Comparison of ENCODE assay signal across 1 cellular context in the genomic region with DNA sequence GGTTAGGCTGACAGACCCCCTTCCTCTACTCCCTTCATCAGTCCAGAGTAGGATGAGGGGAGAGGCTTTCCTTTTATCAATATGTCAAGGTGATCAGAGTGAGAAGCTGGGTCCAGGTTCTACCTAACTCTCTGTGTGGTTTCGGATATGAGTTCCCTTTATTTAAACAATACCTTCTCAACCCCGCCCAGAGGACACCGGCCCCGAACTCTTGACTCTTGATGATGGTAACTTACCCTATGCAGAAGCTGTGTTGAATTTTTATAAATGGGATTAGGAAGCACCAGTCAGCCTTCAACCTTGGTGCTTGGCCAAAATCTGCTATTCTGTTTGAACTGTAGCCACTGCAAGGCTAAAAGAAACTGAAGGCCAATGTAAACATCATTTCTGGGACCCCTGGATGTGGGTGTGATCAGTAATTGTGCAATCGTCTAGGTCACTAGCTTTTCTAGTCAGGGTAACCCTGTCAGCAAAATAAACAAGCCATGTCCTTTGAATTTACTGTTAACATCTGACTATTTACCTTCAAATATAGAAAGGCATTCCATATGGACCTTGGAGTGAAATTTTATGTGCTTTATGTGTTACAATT.
TF ChIP-seq lines count a peak whose summit lies in the region.

No MANE protein-coding gene starts in this region.

TF ChIP-seq in HepG2, 621 proteins besides CTCF, POLR2A, EP300 and RAD21 (continued from another document and continues in another):
- TF ChIP-seq, protein P1, sequence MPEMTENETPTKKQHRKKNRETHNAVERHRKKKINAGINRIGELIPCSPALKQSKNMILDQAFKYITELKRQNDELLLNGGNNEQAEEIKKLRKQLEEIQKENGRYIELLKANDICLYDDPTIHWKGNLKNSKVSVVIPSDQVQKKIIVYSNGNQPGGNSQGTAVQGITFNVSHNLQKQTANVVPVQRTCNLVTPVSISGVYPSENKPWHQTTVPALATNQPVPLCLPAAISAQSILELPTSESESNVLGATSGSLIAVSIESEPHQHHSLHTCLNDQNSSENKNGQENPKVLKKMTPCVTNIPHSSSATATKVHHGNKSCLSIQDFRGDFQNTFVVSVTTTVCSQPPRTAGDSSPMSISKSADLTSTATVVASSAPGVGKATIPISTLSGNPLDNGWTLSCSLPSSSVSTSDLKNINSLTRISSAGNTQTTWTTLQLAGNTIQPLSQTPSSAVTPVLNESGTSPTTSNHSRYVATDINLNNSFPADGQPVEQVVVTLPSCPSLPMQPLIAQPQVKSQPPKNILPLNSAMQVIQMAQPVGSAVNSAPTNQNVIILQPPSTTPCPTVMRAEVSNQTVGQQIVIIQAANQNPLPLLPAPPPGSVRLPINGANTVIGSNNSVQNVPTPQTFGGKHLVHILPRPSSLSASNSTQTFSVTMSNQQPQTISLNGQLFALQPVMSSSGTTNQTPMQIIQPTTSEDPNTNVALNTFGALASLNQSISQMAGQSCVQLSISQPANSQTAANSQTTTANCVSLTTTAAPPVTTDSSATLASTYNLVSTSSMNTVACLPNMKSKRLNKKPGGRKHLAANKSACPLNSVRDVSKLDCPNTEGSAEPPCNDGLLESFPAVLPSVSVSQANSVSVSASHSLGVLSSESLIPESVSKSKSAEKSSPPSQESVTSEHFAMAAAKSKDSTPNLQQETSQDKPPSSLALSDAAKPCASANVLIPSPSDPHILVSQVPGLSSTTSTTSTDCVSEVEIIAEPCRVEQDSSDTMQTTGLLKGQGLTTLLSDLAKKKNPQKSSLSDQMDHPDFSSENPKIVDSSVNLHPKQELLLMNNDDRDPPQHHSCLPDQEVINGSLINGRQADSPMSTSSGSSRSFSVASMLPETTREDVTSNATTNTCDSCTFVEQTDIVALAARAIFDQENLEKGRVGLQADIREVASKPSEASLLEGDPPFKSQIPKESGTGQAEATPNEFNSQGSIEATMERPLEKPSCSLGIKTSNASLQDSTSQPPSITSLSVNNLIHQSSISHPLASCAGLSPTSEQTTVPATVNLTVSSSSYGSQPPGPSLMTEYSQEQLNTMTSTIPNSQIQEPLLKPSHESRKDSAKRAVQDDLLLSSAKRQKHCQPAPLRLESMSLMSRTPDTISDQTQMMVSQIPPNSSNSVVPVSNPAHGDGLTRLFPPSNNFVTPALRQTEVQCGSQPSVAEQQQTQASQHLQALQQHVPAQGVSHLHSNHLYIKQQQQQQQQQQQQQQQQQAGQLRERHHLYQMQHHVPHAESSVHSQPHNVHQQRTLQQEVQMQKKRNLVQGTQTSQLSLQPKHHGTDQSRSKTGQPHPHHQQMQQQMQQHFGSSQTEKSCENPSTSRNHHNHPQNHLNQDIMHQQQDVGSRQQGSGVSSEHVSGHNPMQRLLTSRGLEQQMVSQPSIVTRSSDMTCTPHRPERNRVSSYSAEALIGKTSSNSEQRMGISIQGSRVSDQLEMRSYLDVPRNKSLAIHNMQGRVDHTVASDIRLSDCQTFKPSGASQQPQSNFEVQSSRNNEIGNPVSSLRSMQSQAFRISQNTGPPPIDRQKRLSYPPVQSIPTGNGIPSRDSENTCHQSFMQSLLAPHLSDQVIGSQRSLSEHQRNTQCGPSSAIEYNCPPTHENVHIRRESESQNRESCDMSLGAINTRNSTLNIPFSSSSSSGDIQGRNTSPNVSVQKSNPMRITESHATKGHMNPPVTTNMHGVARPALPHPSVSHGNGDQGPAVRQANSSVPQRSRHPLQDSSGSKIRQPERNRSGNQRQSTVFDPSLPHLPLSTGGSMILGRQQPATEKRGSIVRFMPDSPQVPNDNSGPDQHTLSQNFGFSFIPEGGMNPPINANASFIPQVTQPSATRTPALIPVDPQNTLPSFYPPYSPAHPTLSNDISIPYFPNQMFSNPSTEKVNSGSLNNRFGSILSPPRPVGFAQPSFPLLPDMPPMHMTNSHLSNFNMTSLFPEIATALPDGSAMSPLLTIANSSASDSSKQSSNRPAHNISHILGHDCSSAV (CRISPR knock-in tag; IDR thresholded peaks at IDR 0.05; ENCODE audit: borderline replicate concordance): no peak
- TF ChIP-seq TCF7 (IDR thresholded peaks at IDR 0.05; ENCODE audit: low read depth) (peak; percentile 84), ZBTB25 (CRISPR knock-in tag; IDR thresholded peaks at IDR 0.05) (peak; percentile 66; the same call in 1 of the 2 replicates), MYC (CRISPR knock-in tag; IDR thresholded peaks at IDR 0.05; ENCODE audit: borderline replicate concordance) (no peak), NFKB2 (CRISPR knock-in tag; IDR thresholded peaks at IDR 0.05; ENCODE audit: borderline replicate concordance) (no peak), EHMT2 (IDR thresholded peaks at IDR 0.05; ENCODE audit: borderline replicate concordance, low read depth, low read length) (peak; percentile 49; the same call in 1 of the 2 replicates), MTF1 (CRISPR knock-in tag; IDR thresholded peaks at IDR 0.05) (no peak), ZBTB7A (CRISPR knock-in tag; IDR thresholded peaks at IDR 0.05) (peak; percentile 94), TBL1XR1 (IDR thresholded peaks at IDR 0.05; ENCODE audit: borderline replicate concordance, low read length, partially characterized antibody) (peak; percentile 13), SPEN (CRISPR knock-in tag; IDR thresholded peaks at IDR 0.05; ENCODE audit: low read depth) (peak; percentile 50; the same call in 1 of the 2 replicates), ZNF142 (CRISPR knock-in tag; IDR thresholded peaks at IDR 0.05) (no peak), ZNF430 (CRISPR knock-in tag; IDR thresholded peaks at IDR 0.05) (peak; percentile 56; the same call in 1 of the 2 replicates), ZNF713 (CRISPR knock-in tag; IDR thresholded peaks at IDR 0.05) (no peak), GFI1 (CRISPR knock-in tag; IDR thresholded peaks at IDR 0.05; ENCODE audit: borderline replicate concordance) (peak; percentile 88), SP5 (CRISPR knock-in tag; IDR thresholded peaks at IDR 0.05; ENCODE audit: borderline replicate concordance, low read depth) (peak; percentile 38; the same call in 1 of the 2 replicates), ZNF431 (CRISPR knock-in tag; IDR thresholded peaks at IDR 0.05; ENCODE audit: borderline replicate concordance, low read depth) (0 out of 2 replicates have a peak, but pooled peaks have one; percentile 30), FOXP1 (IDR thresholded peaks at IDR 0.05) (no peak), FOXP1 (CRISPR knock-in tag; IDR thresholded peaks at IDR 0.05) (peak; percentile 84), SKIL (CRISPR knock-in tag; IDR thresholded peaks at IDR 0.05; ENCODE audit: borderline replicate concordance) (peak; percentile 75; the same call in 1 of the 2 replicates), LCORL (IDR thresholded peaks at IDR 0.05) (no peak), LCORL (CRISPR knock-in tag; IDR thresholded peaks at IDR 0.05) (peak; percentile 97), HDAC2 (CRISPR knock-in tag; IDR thresholded peaks at IDR 0.05) (peak; percentile 94), ELF3 (CRISPR knock-in tag; IDR thresholded peaks at IDR 0.05) (peak; percentile 75; the same call in 1 of the 2 replicates), SAP130 (CRISPR knock-in tag; IDR thresholded peaks at IDR 0.05; ENCODE audit: low read depth) (peak; percentile 64), ZNF773 (CRISPR knock-in tag; IDR thresholded peaks at IDR 0.05; ENCODE audit: borderline replicate concordance) (no peak), NFKBIZ (CRISPR knock-in tag; IDR thresholded peaks at IDR 0.05) (no peak)
- TF ChIP-seq, protein P2, sequence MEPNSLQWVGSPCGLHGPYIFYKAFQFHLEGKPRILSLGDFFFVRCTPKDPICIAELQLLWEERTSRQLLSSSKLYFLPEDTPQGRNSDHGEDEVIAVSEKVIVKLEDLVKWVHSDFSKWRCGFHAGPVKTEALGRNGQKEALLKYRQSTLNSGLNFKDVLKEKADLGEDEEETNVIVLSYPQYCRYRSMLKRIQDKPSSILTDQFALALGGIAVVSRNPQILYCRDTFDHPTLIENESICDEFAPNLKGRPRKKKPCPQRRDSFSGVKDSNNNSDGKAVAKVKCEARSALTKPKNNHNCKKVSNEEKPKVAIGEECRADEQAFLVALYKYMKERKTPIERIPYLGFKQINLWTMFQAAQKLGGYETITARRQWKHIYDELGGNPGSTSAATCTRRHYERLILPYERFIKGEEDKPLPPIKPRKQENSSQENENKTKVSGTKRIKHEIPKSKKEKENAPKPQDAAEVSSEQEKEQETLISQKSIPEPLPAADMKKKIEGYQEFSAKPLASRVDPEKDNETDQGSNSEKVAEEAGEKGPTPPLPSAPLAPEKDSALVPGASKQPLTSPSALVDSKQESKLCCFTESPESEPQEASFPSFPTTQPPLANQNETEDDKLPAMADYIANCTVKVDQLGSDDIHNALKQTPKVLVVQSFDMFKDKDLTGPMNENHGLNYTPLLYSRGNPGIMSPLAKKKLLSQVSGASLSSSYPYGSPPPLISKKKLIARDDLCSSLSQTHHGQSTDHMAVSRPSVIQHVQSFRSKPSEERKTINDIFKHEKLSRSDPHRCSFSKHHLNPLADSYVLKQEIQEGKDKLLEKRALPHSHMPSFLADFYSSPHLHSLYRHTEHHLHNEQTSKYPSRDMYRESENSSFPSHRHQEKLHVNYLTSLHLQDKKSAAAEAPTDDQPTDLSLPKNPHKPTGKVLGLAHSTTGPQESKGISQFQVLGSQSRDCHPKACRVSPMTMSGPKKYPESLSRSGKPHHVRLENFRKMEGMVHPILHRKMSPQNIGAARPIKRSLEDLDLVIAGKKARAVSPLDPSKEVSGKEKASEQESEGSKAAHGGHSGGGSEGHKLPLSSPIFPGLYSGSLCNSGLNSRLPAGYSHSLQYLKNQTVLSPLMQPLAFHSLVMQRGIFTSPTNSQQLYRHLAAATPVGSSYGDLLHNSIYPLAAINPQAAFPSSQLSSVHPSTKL (CRISPR knock-in tag; IDR thresholded peaks at IDR 0.05): peak; percentile 96
- TF ChIP-seq, protein P3, sequence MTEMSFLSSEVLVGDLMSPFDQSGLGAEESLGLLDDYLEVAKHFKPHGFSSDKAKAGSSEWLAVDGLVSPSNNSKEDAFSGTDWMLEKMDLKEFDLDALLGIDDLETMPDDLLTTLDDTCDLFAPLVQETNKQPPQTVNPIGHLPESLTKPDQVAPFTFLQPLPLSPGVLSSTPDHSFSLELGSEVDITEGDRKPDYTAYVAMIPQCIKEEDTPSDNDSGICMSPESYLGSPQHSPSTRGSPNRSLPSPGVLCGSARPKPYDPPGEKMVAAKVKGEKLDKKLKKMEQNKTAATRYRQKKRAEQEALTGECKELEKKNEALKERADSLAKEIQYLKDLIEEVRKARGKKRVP (CRISPR knock-in tag; IDR thresholded peaks at IDR 0.05): peak in 1 of 2 experiments; percentile 50; a peak in 1 of 4 replicates
